In the genomic region with DNA sequence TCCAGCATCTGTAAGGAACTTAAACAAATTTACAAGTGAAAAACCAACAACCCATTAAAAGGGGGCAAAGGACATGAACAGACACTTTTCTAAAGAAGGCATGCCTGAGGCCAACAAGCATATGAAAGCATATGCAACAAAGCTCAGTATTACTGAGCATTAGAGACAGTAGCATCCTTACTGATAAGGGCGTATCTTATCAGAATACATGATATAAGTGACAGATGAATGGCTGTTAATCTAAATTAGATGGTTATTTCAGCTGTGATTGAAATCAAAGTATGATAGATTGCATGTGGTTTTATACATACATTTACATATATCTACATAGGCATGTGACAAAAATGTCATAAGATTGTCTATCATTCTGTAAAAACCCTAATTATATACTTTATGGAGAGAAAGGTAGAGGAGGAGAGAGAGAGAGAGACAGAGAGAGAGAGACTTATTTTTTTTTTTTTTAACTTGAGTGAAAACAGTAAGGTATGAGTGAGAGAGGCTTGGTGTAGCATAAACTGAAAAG, we compare ENCODE assay signal across 1 cellular context.
TF ChIP-seq lines count a peak whose summit lies in the region.

No MANE protein-coding gene starts in this region.

TF ChIP-seq in GM23338, 12 proteins besides CTCF, POLR2A, EP300 and RAD21 (continued from another document):
- TF ChIP-seq, protein P1, sequence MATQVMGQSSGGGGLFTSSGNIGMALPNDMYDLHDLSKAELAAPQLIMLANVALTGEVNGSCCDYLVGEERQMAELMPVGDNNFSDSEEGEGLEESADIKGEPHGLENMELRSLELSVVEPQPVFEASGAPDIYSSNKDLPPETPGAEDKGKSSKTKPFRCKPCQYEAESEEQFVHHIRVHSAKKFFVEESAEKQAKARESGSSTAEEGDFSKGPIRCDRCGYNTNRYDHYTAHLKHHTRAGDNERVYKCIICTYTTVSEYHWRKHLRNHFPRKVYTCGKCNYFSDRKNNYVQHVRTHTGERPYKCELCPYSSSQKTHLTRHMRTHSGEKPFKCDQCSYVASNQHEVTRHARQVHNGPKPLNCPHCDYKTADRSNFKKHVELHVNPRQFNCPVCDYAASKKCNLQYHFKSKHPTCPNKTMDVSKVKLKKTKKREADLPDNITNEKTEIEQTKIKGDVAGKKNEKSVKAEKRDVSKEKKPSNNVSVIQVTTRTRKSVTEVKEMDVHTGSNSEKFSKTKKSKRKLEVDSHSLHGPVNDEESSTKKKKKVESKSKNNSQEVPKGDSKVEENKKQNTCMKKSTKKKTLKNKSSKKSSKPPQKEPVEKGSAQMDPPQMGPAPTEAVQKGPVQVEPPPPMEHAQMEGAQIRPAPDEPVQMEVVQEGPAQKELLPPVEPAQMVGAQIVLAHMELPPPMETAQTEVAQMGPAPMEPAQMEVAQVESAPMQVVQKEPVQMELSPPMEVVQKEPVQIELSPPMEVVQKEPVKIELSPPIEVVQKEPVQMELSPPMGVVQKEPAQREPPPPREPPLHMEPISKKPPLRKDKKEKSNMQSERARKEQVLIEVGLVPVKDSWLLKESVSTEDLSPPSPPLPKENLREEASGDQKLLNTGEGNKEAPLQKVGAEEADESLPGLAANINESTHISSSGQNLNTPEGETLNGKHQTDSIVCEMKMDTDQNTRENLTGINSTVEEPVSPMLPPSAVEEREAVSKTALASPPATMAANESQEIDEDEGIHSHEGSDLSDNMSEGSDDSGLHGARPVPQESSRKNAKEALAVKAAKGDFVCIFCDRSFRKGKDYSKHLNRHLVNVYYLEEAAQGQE (IDR thresholded peaks at IDR 0.05; ENCODE audit: unreplicated experiment): no peak
- TF ChIP-seq, protein P2, sequence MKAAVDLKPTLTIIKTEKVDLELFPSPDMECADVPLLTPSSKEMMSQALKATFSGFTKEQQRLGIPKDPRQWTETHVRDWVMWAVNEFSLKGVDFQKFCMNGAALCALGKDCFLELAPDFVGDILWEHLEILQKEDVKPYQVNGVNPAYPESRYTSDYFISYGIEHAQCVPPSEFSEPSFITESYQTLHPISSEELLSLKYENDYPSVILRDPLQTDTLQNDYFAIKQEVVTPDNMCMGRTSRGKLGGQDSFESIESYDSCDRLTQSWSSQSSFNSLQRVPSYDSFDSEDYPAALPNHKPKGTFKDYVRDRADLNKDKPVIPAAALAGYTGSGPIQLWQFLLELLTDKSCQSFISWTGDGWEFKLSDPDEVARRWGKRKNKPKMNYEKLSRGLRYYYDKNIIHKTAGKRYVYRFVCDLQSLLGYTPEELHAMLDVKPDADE (IDR thresholded peaks at IDR 0.05): no peak
- no peak for TF ChIP-seq NANOG (IDR thresholded peaks at IDR 0.05; ENCODE audit: borderline replicate concordance)
